In the genomic region with DNA sequence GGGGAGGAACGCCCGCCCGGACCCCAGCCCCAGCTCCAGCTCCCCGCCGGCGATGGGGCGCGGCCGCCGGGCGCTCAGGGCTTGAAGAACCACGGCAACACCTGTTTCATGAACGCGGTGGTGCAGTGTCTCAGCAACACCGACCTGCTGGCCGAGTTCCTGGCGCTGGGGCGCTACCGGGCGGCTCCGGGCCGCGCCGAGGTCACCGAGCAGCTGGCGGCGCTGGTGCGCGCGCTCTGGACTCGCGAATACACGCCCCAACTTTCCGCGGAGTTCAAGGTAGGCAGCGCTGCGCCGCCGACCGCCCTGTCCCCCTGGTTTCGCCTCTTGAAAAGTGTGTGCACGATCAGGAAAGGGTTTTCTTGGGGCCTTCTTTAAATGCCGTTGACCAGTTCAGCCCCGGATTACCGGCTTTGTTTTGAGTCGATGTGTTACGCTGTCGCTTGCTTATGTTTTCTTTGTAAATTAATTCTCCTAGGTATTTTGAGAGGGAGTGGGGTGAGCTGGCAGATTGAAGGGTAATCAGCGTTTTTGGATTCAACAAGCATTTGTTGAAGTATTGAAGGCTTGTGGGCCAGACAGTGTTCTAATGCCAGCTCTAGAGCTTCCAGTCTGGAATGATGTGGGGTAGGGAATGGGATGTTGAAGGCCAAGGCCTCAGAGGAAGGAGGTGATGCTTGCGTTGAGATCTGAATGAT, we compare ENCODE assay signal across 8 cellular contexts. TPM values are rescaled to one million over a fixed set of nuclear protein-coding genes. Genes with fewer than 3 reads are reported as not detected.
DNase-seq lines count a peak whose midpoint lies in the region; ATAC-seq and TF ChIP-seq lines count a peak whose summit lies in the region.

No MANE protein-coding gene starts in this region.

- peak; percentile 53 to 70 for ATAC-seq in upper lobe of left lung (ENCODE audit: low FRiP score in 2 of 2)

- peak; percentile 68 for DNase-seq in GM20000 (ENCODE audit: low spot score)
- no peak for DNase-seq in SK-N-MC (ENCODE audit: low read depth, low spot score)
- DNase-seq in upper lobe of left lung: peak; percentile 80 to 93
- no peak for DNase-seq in hippocampal formation (lab: John Stamatoyannopoulos, UW)
- no peak for DNase-seq in cerebellar nuclear complex (lab: John Stamatoyannopoulos, UW)

- peaks cover 18 to 55% (median 44%) of the 10 kb centered on the region in 10 experiments for H3K4me1 ChIP-seq in BLaER1 treated with 17β-estradiol and CSF1 and Interleukin-3, amounts not matched to agents 10 nM and 100 nM
- H3K4me1 ChIP-seq in duodenal mucosa (ENCODE audit: control insufficient read depth in 1 of 2, insufficient read depth in 2 of 2, low read length in 2 of 2) (peaks cover 5 to 10% of the 10 kb centered on the region in 2 donors), mononuclear cell (ENCODE audit: insufficient read depth, low read length) (peaks cover 18% of the 10 kb centered on the region), upper lobe of left lung (peaks cover 0 to 37% (median 13%) of the 10 kb centered on the region in 4 donors)

- H4K20me1 ChIP-seq in BLaER1 treated with 17β-estradiol and CSF1 and Interleukin-3, amounts not matched to agents 10 nM and 100 nM: no peaks in the 10 kb centered on the region

- peak overlapping the region; percentile 72 to 90 (median 85) for H3K9ac ChIP-seq in BLaER1 treated with 17β-estradiol and CSF1 and Interleukin-3, amounts not matched to agents 10 nM and 100 nM
- H3K9ac ChIP-seq in SK-N-MC (ENCODE audit: insufficient read length) (no peak overlapping the region), duodenal mucosa (ENCODE audit: low read depth in 1 of 2, low read length in 2 of 2) (peak overlapping the region; percentile 56 to 80)

- no peak for TF ChIP-seq POLR2A in upper lobe of left lung (IDR thresholded peaks at IDR 0.05)

- no peaks in the 10 kb centered on the region for H3K9me3 ChIP-seq in BLaER1 treated with 17β-estradiol and CSF1 and Interleukin-3, amounts not matched to agents 10 nM and 100 nM (replicated peaks in 1 of 11)
- H3K9me3 ChIP-seq in SK-N-MC (ENCODE audit: low read depth, low read length): no peaks in the 10 kb centered on the region
- no peaks in the 10 kb centered on the region for H3K9me3 ChIP-seq in duodenal mucosa (ENCODE audit: control insufficient read depth in 1 of 2, low read length in 2 of 2)
- no peaks in the 10 kb centered on the region for H3K9me3 ChIP-seq in mononuclear cell (ENCODE audit: low read depth, low read length)
- no peaks in the 10 kb centered on the region for H3K9me3 ChIP-seq in upper lobe of left lung

- 4 to 10% methylated on average over 16 to 45 of the region's 50 CpGs for WGBS in upper lobe of left lung, 2 donors

- H3K27ac ChIP-seq in BLaER1 treated with 17β-estradiol and CSF1 and Interleukin-3, amounts not matched to agents 10 nM and 100 nM: peak overlapping the region; percentile 69 to 93 (median 86)
- no peak overlapping the region for H3K27ac ChIP-seq in SK-N-MC
- peak overlapping the region; percentile 96 for H3K27ac ChIP-seq in duodenal mucosa (ENCODE audit: low read depth, low read length)
- H3K27ac ChIP-seq in upper lobe of left lung: peak overlapping the region; percentile 73 to 86 (median 81)

- peaks cover 0 to 13% (median 0%) of the 10 kb centered on the region in 11 experiments; a peak in 5 of 22 replicates for H3K27me3 ChIP-seq in BLaER1 treated with 17β-estradiol and CSF1 and Interleukin-3, amounts not matched to agents 10 nM and 100 nM
- H3K27me3 ChIP-seq in duodenal mucosa (ENCODE audit: control insufficient read depth in 1 of 2, insufficient read depth in 2 of 2, low read length in 2 of 2) (peaks cover 3 to 6% of the 10 kb centered on the region in 2 donors), mononuclear cell (ENCODE audit: insufficient read depth, low read length) (peaks cover 26% of the 10 kb centered on the region), upper lobe of left lung (peaks cover 0 to 7% (median 2%) of the 10 kb centered on the region in 4 donors)

- TF ChIP-seq CTCF in GM20000 (IDR thresholded peaks at IDR 0.05; ENCODE audit: extremely low read depth, missing control alignments) (peak; percentile 4), upper lobe of left lung (IDR thresholded peaks at IDR 0.05) (peak in 1 of 6 experiments; percentile 13)

- no peak for TF ChIP-seq EP300 in upper lobe of left lung (IDR thresholded peaks at IDR 0.05)

- H3K4me2 ChIP-seq in BLaER1 treated with 17β-estradiol and CSF1 and Interleukin-3, amounts not matched to agents 10 nM and 100 nM: peak overlapping the region; percentile 80 to 97 (median 92)

- no peaks in the 10 kb centered on the region for H3K36me3 ChIP-seq in BLaER1 treated with 17β-estradiol and CSF1 and Interleukin-3, amounts not matched to agents 10 nM and 100 nM
- H3K36me3 ChIP-seq in SK-N-MC (ENCODE audit: insufficient read depth, low read length) (no peaks in the 10 kb centered on the region), duodenal mucosa (ENCODE audit: control insufficient read depth in 1 of 2, insufficient read depth in 2 of 2, low read length in 2 of 2) (no peaks in the 10 kb centered on the region), upper lobe of left lung (no peaks in the 10 kb centered on the region)

- peak overlapping the region; percentile 79 to 97 (median 86) for H3K4me3 ChIP-seq in BLaER1 treated with 17β-estradiol and CSF1 and Interleukin-3, amounts not matched to agents 10 nM and 100 nM
- H3K4me3 ChIP-seq in SK-N-MC (peak overlapping the region; percentile 84), duodenal mucosa (ENCODE audit: low read depth in 1 of 2, low read length in 2 of 2) (peak overlapping the region; percentile 84 to 88), mononuclear cell (ENCODE audit: low read length) (peak overlapping the region; percentile 31), upper lobe of left lung (peak overlapping the region; percentile 49 to 82 (median 59))

RNA-seq across cellular contexts. Expression of a gene that starts 0.7 kb away (rescaled TPM):
- total RNA-seq in mononuclear cell (0.21 TPM), upper lobe of left lung (10 to 100 TPM in 4 of 6 donors, 1 to 10 TPM in 2; 5.9 to 17.9 (median 11.0) TPM)

Comparison
In these comparisons a context has a peak if more than half of its experiments do, and no peak if none do; other contexts are left out.
1. H3K4me3 ChIP-seq: peak in every context shown above with its lines; median percentile 86 in BLaER1 treated with 17β-estradiol and CSF1 and Interleukin-3, amounts not matched to agents 10 nM and 100 nM; 86 in duodenal mucosa; 84 in SK-N-MC; 59 in upper lobe of left lung; 31 in mononuclear cell.
2. DNase-seq: peak in GM20000 (single experiment) and upper lobe of left lung (2 of 2); none in SK-N-MC (single experiment), hippocampal formation (0 of 2) and cerebellar nuclear complex (0 of 2).